Comparison of ENCODE assay signal across 2 cellular contexts in genomic region chr17:38704645-38705522, GRCh38.
TF ChIP-seq lines count a peak whose summit lies in the region.

TSS of gene MLLT6 (plus strand) at chr17:38705273. CDS start at chr17:38705633, 360 bp downstream.

TF ChIP-seq in HEK293, 187 proteins besides CTCF, POLR2A, EP300 and RAD21 (continued from another document and continues in another):
- TF ChIP-seq ZNF148 (tag by site-specific recombination; IDR thresholded peaks at IDR 0.05; ENCODE audit: borderline replicate concordance): no peak
- no peak for TF ChIP-seq YY2 (tag by site-specific recombination; IDR thresholded peaks at IDR 0.05)
- no peak for TF ChIP-seq ZNF48 (tag by site-specific recombination; IDR thresholded peaks at IDR 0.05)
- peak; percentile 39; the same call in 1 of the 2 replicates for TF ChIP-seq ZBTB48 (tag by site-specific recombination; IDR thresholded peaks at IDR 0.05)
- TF ChIP-seq ZNF292 (tag by site-specific recombination; IDR thresholded peaks at IDR 0.05; ENCODE audit: borderline replicate concordance, low read depth): no peak
- TF ChIP-seq ZBTB26 (tag by site-specific recombination; optimal IDR thresholded peaks at IDR 0.05): peak; percentile 72
- no peak for TF ChIP-seq ZNF544 (tag by site-specific recombination; IDR thresholded peaks at IDR 0.05)
- TF ChIP-seq ZNF580 (tag by site-specific recombination; IDR thresholded peaks at IDR 0.05): no peak
- TF ChIP-seq ZNF266 (tag by site-specific recombination; IDR thresholded peaks at IDR 0.05; ENCODE audit: low read depth): no peak
- TF ChIP-seq ZNF785 (tag by site-specific recombination; IDR thresholded peaks at IDR 0.05): no peak
- no peak for TF ChIP-seq ZBTB11 (tag by site-specific recombination; conservative IDR thresholded peaks at IDR 0.05; ENCODE audit: low read depth)
- no peak for TF ChIP-seq ZNF274 (IDR thresholded peaks at IDR 0.05; ENCODE audit: low read length)
- TF ChIP-seq ZNF274 (tag by site-specific recombination; IDR thresholded peaks at IDR 0.05; ENCODE audit: borderline replicate concordance): no peak
- TF ChIP-seq PRDM4 (tag by site-specific recombination; IDR thresholded peaks at IDR 0.05): no peak
- TF ChIP-seq ZSCAN23 (tag by site-specific recombination; IDR thresholded peaks at IDR 0.05): no peak
- TF ChIP-seq ZNF624 (tag by site-specific recombination; IDR thresholded peaks at IDR 0.05): no peak
- TF ChIP-seq ZNF837 (tag by site-specific recombination; IDR thresholded peaks at IDR 0.05): no peak

TF ChIP-seq in HepG2, 621 proteins besides CTCF, POLR2A, EP300 and RAD21 (continued from another document and continues in another):
- TF ChIP-seq TFDP1 (CRISPR knock-in tag; IDR thresholded peaks at IDR 0.05; ENCODE audit: borderline replicate concordance) (peak; percentile 12; the same call in 1 of the 2 replicates), ZKSCAN8 (CRISPR knock-in tag; IDR thresholded peaks at IDR 0.05; ENCODE audit: borderline replicate concordance) (no peak), ZNF10 (CRISPR knock-in tag; IDR thresholded peaks at IDR 0.05; ENCODE audit: borderline replicate concordance, low read depth) (no peak), PLRG1 (conservative IDR thresholded peaks at IDR 0.05) (no peak), GPBP1L1 (CRISPR knock-in tag; IDR thresholded peaks at IDR 0.05) (no peak), REPIN1 (CRISPR knock-in tag; IDR thresholded peaks at IDR 0.05; ENCODE audit: borderline replicate concordance, low read depth) (no peak), ATF4 (CRISPR knock-in tag; IDR thresholded peaks at IDR 0.05) (no peak), CENPX (CRISPR knock-in tag; IDR thresholded peaks at IDR 0.05) (no peak), ZNF513 (CRISPR knock-in tag; conservative IDR thresholded peaks at IDR 0.05) (no peak), ZFP36L2 (CRISPR knock-in tag; IDR thresholded peaks at IDR 0.05) (0 out of 2 replicates have a peak, but pooled peaks have one; percentile 40), NFE2L2 (IDR thresholded peaks at IDR 0.05; ENCODE audit: low read length) (no peak), GPN1 (CRISPR knock-in tag; IDR thresholded peaks at IDR 0.05; ENCODE audit: borderline replicate concordance) (no peak), SSRP1 (CRISPR knock-in tag; IDR thresholded peaks at IDR 0.05) (no peak), TEAD3 (CRISPR knock-in tag; optimal IDR thresholded peaks at IDR 0.05; ENCODE audit: borderline replicate concordance) (no peak), FOXA1 (IDR thresholded peaks at IDR 0.05) (no peak), FOXA1 (CRISPR knock-in tag; IDR thresholded peaks at IDR 0.05) (no peak), ZBTB34 (CRISPR knock-in tag; IDR thresholded peaks at IDR 0.05) (no peak), RBM39 (IDR thresholded peaks at IDR 0.05; ENCODE audit: low read depth, low read length, poor library complexity, severe bottlenecking) (no peak), ZNF589 (CRISPR knock-in tag; conservative IDR thresholded peaks at IDR 0.05) (no peak), YY1 (IDR thresholded peaks at IDR 0.05; ENCODE audit: insufficient read depth, insufficient replicate concordance, low read depth, low read length) (peak; percentile 86), ZNF709 (CRISPR knock-in tag; IDR thresholded peaks at IDR 0.05) (no peak), ZNF274 (CRISPR knock-in tag; IDR thresholded peaks at IDR 0.05) (no peak), FOXK2 (IDR thresholded peaks at IDR 0.05) (no peak), NFKBIZ (CRISPR knock-in tag; IDR thresholded peaks at IDR 0.05) (no peak), SIN3A (IDR thresholded peaks at IDR 0.05; ENCODE audit: borderline replicate concordance, low read depth, low read length) (no peak; the same call in 1 of the 2 replicates), GATA4 (IDR thresholded peaks at IDR 0.05; ENCODE audit: borderline replicate concordance, low read depth) (no peak), ZNF34 (CRISPR knock-in tag; IDR thresholded peaks at IDR 0.05; ENCODE audit: borderline replicate concordance) (no peak), PHF5A (CRISPR knock-in tag; IDR thresholded peaks at IDR 0.05; ENCODE audit: low read depth, unreplicated experiment) (no peak), TEAD2 (CRISPR knock-in tag; IDR thresholded peaks at IDR 0.05) (no peak), IRF9 (CRISPR knock-in tag; IDR thresholded peaks at IDR 0.05; ENCODE audit: borderline replicate concordance) (no peak), ZNF17 (CRISPR knock-in tag; IDR thresholded peaks at IDR 0.05) (no peak), ZNF557 (CRISPR knock-in tag; IDR thresholded peaks at IDR 0.05) (0 out of 2 replicates have a peak, but pooled peaks have one; percentile 75), FOXA3 (CRISPR knock-in tag; IDR thresholded peaks at IDR 0.05) (no peak; the same call in 1 of the 2 replicates), AGO2 (optimal IDR thresholded peaks at IDR 0.05; ENCODE audit: low read depth, low read length) (peak; percentile 98), SATB2 (CRISPR knock-in tag; IDR thresholded peaks at IDR 0.05) (peak; percentile 78; the same call in 1 of the 2 replicates), KDM4B (CRISPR knock-in tag; IDR thresholded peaks at IDR 0.05) (0 out of 2 replicates have a peak, but pooled peaks have one; percentile 65), MBNL3 (CRISPR knock-in tag; conservative IDR thresholded peaks at IDR 0.05) (no peak), ZNF597 (CRISPR knock-in tag; IDR thresholded peaks at IDR 0.05) (no peak), KLF11 (CRISPR knock-in tag; IDR thresholded peaks at IDR 0.05) (no peak), TOPORS (CRISPR knock-in tag; IDR thresholded peaks at IDR 0.05) (no peak), POLR2AphosphoS5 (IDR thresholded peaks at IDR 0.05; ENCODE audit: low read depth, low read length) (peak; percentile 38), PCBP1 (IDR thresholded peaks at IDR 0.05; ENCODE audit: borderline replicate concordance, low read depth, low read length) (no peak), ZBTB25 (CRISPR knock-in tag; IDR thresholded peaks at IDR 0.05) (no peak; the same call in 1 of the 2 replicates), FOXO1 (CRISPR knock-in tag; IDR thresholded peaks at IDR 0.05) (no peak), MNT (IDR thresholded peaks at IDR 0.05) (no peak), AFF4 (CRISPR knock-in tag; IDR thresholded peaks at IDR 0.05) (peak; percentile 84), PHF20 (CRISPR knock-in tag; IDR thresholded peaks at IDR 0.05) (no peak), EZH2 (conservative IDR thresholded peaks at IDR 0.05; ENCODE audit: low read depth, low read length) (no peak)
